Comparison of ENCODE assay signal across 15 cellular contexts in the genomic region with DNA sequence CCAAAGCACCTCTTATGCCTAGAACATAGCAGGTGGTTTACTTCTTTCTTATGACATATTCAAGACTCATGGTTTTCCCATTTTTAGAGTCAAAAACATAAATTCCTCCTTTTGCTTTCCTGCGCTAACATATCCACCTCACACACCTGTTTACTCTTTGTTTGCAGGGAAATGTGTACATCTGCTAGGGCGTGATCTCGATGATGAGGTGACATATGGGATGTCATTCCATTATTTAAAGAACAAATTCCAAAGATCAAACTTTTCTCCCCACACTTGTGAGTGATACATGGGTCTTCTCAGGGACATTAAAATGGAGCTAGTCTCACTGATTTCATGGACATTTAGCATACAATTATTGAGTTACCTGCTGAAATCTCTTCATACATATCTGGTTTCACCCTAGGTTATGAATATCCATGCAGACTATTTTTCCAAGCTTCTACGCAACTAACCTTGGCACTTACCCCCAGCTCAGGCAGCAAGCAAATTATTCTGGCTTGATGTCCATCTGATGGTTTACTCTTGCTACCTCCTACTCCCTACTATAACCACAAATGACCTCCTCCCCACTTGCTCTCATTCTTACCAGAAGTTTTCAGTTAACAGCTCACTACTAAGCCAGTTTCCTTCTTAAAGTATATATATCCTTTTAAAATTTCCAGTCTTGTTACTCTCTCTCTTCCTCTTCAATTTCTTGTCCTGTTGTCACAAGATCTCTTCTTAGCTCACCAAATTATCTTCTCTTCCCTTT.
A peak's percentile ranks its signal among the peaks of the same experiment; 100 is the strongest.
DNase-seq lines count a peak whose midpoint lies in the region; ATAC-seq, FAIRE-seq and TF ChIP-seq lines count a peak whose summit lies in the region.
"Had no signal": no experiment of that assay in that cellular context is flagged by ENCODE, and none has a peak within 500 bp of the region (broad histone marks: within the 10 kb centered on the region; RNA-seq: fewer than 3 reads in every experiment).

No MANE protein-coding gene starts in this region.

- H3K36me3 ChIP-seq in DND-41 (ENCODE audit: insufficient read depth, low read length): no peaks in the 10 kb centered on the region
- peaks cover 10% of the 10 kb centered on the region; the same call in 1 of the 2 replicates for H3K36me3 ChIP-seq in Loucy (ENCODE audit: insufficient read depth, low read length)
- no peaks in the 10 kb centered on the region for H3K36me3 ChIP-seq in mucosa of descending colon (ENCODE audit: low read depth)
- H3K36me3 ChIP-seq in psoas muscle (ENCODE audit: insufficient read depth in 1 of 2, low read depth in 1 of 2): no peaks in the 10 kb centered on the region
- H3K36me3 ChIP-seq: HAP-1 had no signal

- H3K9me2 ChIP-seq in Loucy (replicated peaks; ENCODE audit: low read depth, low read length): no peaks in the 10 kb centered on the region

- peak; percentile 35; the same call in 2 of the 3 replicates for ATAC-seq in DND-41 (ENCODE audit: insufficient read depth, low read depth)
- peak; percentile 68 for ATAC-seq in mucosa of descending colon
- ATAC-seq in psoas muscle: no peak

- no peak overlapping the region for H3K4me2 ChIP-seq in DND-41 (ENCODE audit: insufficient read depth, low read length)
- H3K4me2 ChIP-seq in Loucy (ENCODE audit: low read depth, low read length, poor library complexity, severe bottlenecking): peak overlapping the region; percentile 49

- H4K20me1 ChIP-seq in DND-41 (ENCODE audit: insufficient read depth, low read length) (no peaks in the 10 kb centered on the region), Loucy (ENCODE audit: insufficient read depth, low read length, poor library complexity, severe bottlenecking) (no peaks in the 10 kb centered on the region)

- POLR2A ChIA-PET in RWPE1 (lab: Yijun Ruan, JAX; ENCODE audit: low non-redundant PET): no interaction called here

- CTCF ChIA-PET in RWPE1 (lab: Yijun Ruan, JAX): interaction anchor here (0.6 to 1.6 kb wide), 3 partner anchors 10 to 485 kb away, joined by 3 to 4 read pairs (median 3); no protein-coding TSS in a partner anchor

- peak; percentile 47 for FAIRE-seq in colon (lab: Jason Lieb, UNC)
- FAIRE-seq: G401.6 had no signal

- H3K27me3 ChIP-seq in DND-41 (ENCODE audit: insufficient read depth, low read length, poor library complexity): no peaks in the 10 kb centered on the region
- no peaks in the 10 kb centered on the region for H3K27me3 ChIP-seq in Loucy (ENCODE audit: insufficient read depth, low read length, poor library complexity, severe bottlenecking)
- no peaks in the 10 kb centered on the region for H3K27me3 ChIP-seq in psoas muscle (ENCODE audit: insufficient read depth in 3 of 3, low read length in 2 of 3)

- no peaks in the 10 kb centered on the region for H3K9me3 ChIP-seq in DND-41 (ENCODE audit: insufficient read depth, low read length, severe bottlenecking)
- no peaks in the 10 kb centered on the region for H3K9me3 ChIP-seq in Loucy (ENCODE audit: insufficient read depth, low read depth, low read length)
- no peaks in the 10 kb centered on the region for H3K9me3 ChIP-seq in mucosa of descending colon
- H3K9me3 ChIP-seq in psoas muscle: no peaks in the 10 kb centered on the region
- H3K9me3 ChIP-seq: HAP-1 had no signal

- peak overlapping the region; percentile 62 for H3K27ac ChIP-seq in DND-41 (ENCODE audit: low read length)
- no peak overlapping the region for H3K27ac ChIP-seq in psoas muscle
- H3K27ac ChIP-seq in RWPE1: no peak overlapping the region

- H3K79me2 ChIP-seq in DND-41 (ENCODE audit: insufficient read depth, low read length): no peaks in the 10 kb centered on the region
- no peaks in the 10 kb centered on the region for H3K79me2 ChIP-seq in Loucy (ENCODE audit: insufficient read depth, low read length)

- H3K9ac ChIP-seq in DND-41 (ENCODE audit: low read depth, low read length): no peak overlapping the region
- H3K9ac ChIP-seq in Loucy (ENCODE audit: low read depth, low read length, poor library complexity, severe bottlenecking): peak overlapping the region; percentile 31

- WGBS in psoas muscle, 3 donors: 80 to 92% (median 84%) methylated on average over 4 of the region's 4 CpGs

- intact Hi-C loops in mucosa of descending colon (cut with DNase I, micrococcal nuclease) (no loop called here), psoas muscle (cut with DNase I) (no loop called here)

- H3K4me1 ChIP-seq in DND-41 (ENCODE audit: insufficient read depth, low read length): peaks cover 20% of the 10 kb centered on the region
- peaks cover 37% of the 10 kb centered on the region for H3K4me1 ChIP-seq in Loucy (ENCODE audit: insufficient read depth, low read length, poor library complexity, severe bottlenecking)
- H3K4me1 ChIP-seq in mucosa of descending colon (ENCODE audit: low read depth): peaks cover 25% of the 10 kb centered on the region
- no peaks in the 10 kb centered on the region for H3K4me1 ChIP-seq in psoas muscle
- H3K4me1 ChIP-seq: HAP-1 had no signal

- H3K4me3 ChIP-seq in DND-41 (ENCODE audit: low read depth in 1 of 2, low read length in 2 of 2): no peak overlapping the region
- H3K4me3 ChIP-seq in Loucy (ENCODE audit: low read length, poor library complexity, severe bottlenecking): no peak overlapping the region
- H3K4me3 ChIP-seq in mucosa of descending colon: no peak overlapping the region
- no peak overlapping the region for H3K4me3 ChIP-seq in psoas muscle
- H3K4me3 ChIP-seq: HAP-1 had no signal

- H2AFZ ChIP-seq in DND-41 (ENCODE audit: low read depth, low read length) (peak overlapping the region; percentile 61), Loucy (ENCODE audit: low read length) (no peak overlapping the region)

- DNase-seq in DND-41: no peak
- peak in 1 of 3 donors; percentile 40 for DNase-seq in mucosa of descending colon
- no peak for DNase-seq in amniotic stem cell (lab: John Stamatoyannopoulos, UW)
- no peak for DNase-seq in DMS79 treated with DMSO at 0.1 percent for 48 hours (lab: John Stamatoyannopoulos, UW)
- DNase-seq in psoas muscle: no peak
- DNase-seq in RWPE1 (ENCODE audit: low spot score): no peak
- DNase-seq: NCI-H187, NCI-H2107, NCI-H510A treated with DMSO at 0.1 percent for 48 hours, NCI-H774, SHP77 treated with DMSO at 0.1 percent for 48 hours had no signal

- TF ChIP-seq CTCF in DND-41 (IDR thresholded peaks at IDR 0.05; ENCODE audit: borderline replicate concordance, extremely low read depth, low read length, poor library complexity, severe bottlenecking) (no peak), Loucy (conservative IDR thresholded peaks at IDR 0.05; ENCODE audit: low read length) (no peak), mucosa of descending colon (IDR thresholded peaks at IDR 0.05) (no peak), psoas muscle (IDR thresholded peaks at IDR 0.05) (no peak), RWPE1 (conservative IDR thresholded peaks at IDR 0.05; ENCODE audit: low read depth) (no peak)

- no peaks in the 10 kb centered on the region for H3F3A ChIP-seq in Loucy (ENCODE audit: low read depth)

Comparison
In these comparisons a context has a peak if more than half of its experiments do, and no peak if none do; other contexts are left out.
1. ATAC-seq: peak in DND-41 (single experiment) and mucosa of descending colon (single experiment); none in psoas muscle (0 of 4).